Comparison of ENCODE assay signal across 14 cellular contexts in genomic region chr10:4372601-4373000, GRCh38.
A peak's percentile ranks its signal among the peaks of the same experiment; 100 is the strongest.
DNase-seq lines count a peak whose midpoint lies in the region; ATAC-seq and TF ChIP-seq lines count a peak whose summit lies in the region.
"Had no signal": no experiment of that assay in that cellular context is flagged by ENCODE, and none has a peak within 500 bp of the region (broad histone marks: within the 10 kb centered on the region; RNA-seq: fewer than 3 reads in every experiment).

No MANE protein-coding gene starts in this region.

- no peaks in the 10 kb centered on the region for H3K9me2 ChIP-seq in Karpas-422 (replicated peaks; ENCODE audit: insufficient read depth, low read length)

- 98% methylated on average over 6 of the region's 6 CpGs for WGBS in mammary epithelial cell (ENCODE audit: low coverage, missing lambda C conversion rate)
- 53 to 66% methylated on average over 6 of the region's 6 CpGs for WGBS in upper lobe of left lung, 2 donors

- no peaks in the 10 kb centered on the region for H3K79me2 ChIP-seq in mammary epithelial cell (ENCODE audit: insufficient read depth, low read length)
- H3K79me2 ChIP-seq in Karpas-422 (ENCODE audit: low read length) = no peaks in the 10 kb centered on the region

- TF ChIP-seq POLR2A in breast epithelium (IDR thresholded peaks at IDR 0.05) (no peak), upper lobe of left lung (IDR thresholded peaks at IDR 0.05) (no peak)

- H4K20me1 ChIP-seq in mammary epithelial cell (ENCODE audit: insufficient read depth, low read length) (no peaks in the 10 kb centered on the region), Karpas-422 (ENCODE audit: insufficient read depth, low read depth, low read length) (no peaks in the 10 kb centered on the region)

- in situ Hi-C loops in mammary epithelial cell (cut with MboI; ENCODE audit: low sequenced_read_pairs in 2 of 2) = loop anchor here in 1 of 2 donors (25.0 kb wide), 1 partner anchor 390 kb away; no protein-coding TSS in a partner anchor

- H3K9ac ChIP-seq in mammary epithelial cell (ENCODE audit: insufficient read depth, low read length) (no peak overlapping the region), Karpas-422 (ENCODE audit: low read length) (no peak overlapping the region)

- no peak overlapping the region for H2AFZ ChIP-seq in mammary epithelial cell (ENCODE audit: low read depth, low read length)
- H2AFZ ChIP-seq in Karpas-422 (ENCODE audit: low read length) = no peak overlapping the region

- peaks cover 36% of the 10 kb centered on the region for H3K27me3 Mint-ChIP-seq in central memory CD8-positive, alpha-beta T cell

- H3K36me3 Mint-ChIP-seq in central memory CD8-positive, alpha-beta T cell (ENCODE audit: insufficient read depth) = peaks cover 1% of the 10 kb centered on the region
- H3K36me3 Mint-ChIP-seq: natural killer cell treated with Interleukin-12 subunit alpha and Interleukin-12 subunit beta and Interleukin-15 and Interleukin-18, amount 100 ng/mL, for 72 hours had no signal

- no peak overlapping the region for H3K27ac Mint-ChIP-seq in central memory CD8-positive, alpha-beta T cell (ENCODE audit: low read depth)
- H3K27ac Mint-ChIP-seq: natural killer cell treated with Interleukin-12 subunit alpha and Interleukin-12 subunit beta and Interleukin-15 and Interleukin-18, amount 100 ng/mL, for 72 hours had no signal

- no peak for TF ChIP-seq CTCF in breast epithelium (IDR thresholded peaks at IDR 0.05)
- TF ChIP-seq CTCF in mammary epithelial cell (conservative IDR thresholded peaks at IDR 0.05 in 1 of 2, IDR thresholded peaks at IDR 0.05 in 1 of 2; ENCODE audit: extremely low read depth in 1 of 2, insufficient read depth in 1 of 2, low read depth in 1 of 2, low read length in 2 of 2) = no peak
- TF ChIP-seq CTCF in upper lobe of left lung (IDR thresholded peaks at IDR 0.05) = no peak

- DNase-seq in breast epithelium (ENCODE audit: low spot score in 2 of 2) (no peak), mammary epithelial cell (no peak), left kidney (ENCODE audit: low read depth, low spot score) (peak; percentile 72), upper lobe of left lung (no peak), Karpas-422 (no peak)
- no peak for DNase-seq in central memory CD8-positive, alpha-beta T cell (ENCODE audit: low spot score in 2 of 2)
- DNase-seq: activated CD4-positive, CD25-positive, alpha-beta regulatory T cell treated with anti-CD3 and anti-CD28 coated beads, Interleukin-2, amount 50 U/mL, for 72 hours; GOT3; NCI-H1105 treated with DMSO at 0.1 percent for 48 hours; OCI-M1; stomach had no signal

- H3K9me3 Mint-ChIP-seq in central memory CD8-positive, alpha-beta T cell = no peaks in the 10 kb centered on the region
- H3K9me3 Mint-ChIP-seq: natural killer cell treated with Interleukin-12 subunit alpha and Interleukin-12 subunit beta and Interleukin-15 and Interleukin-18, amount 100 ng/mL, for 72 hours had no signal

- dilution Hi-C loops in mammary epithelial cell (cut with HindIII; ENCODE audit: low sequenced_read_pairs) = loop anchor here (5.0 kb wide), 1 partner anchor 35 kb away; no protein-coding TSS in a partner anchor

- no peaks in the 10 kb centered on the region for H3K27me3 ChIP-seq in breast epithelium
- H3K27me3 ChIP-seq in mammary epithelial cell (ENCODE audit: insufficient read depth, low read length) = no peaks in the 10 kb centered on the region
- no peaks in the 10 kb centered on the region for H3K27me3 ChIP-seq in upper lobe of left lung
- H3K27me3 ChIP-seq in Karpas-422 (ENCODE audit: low read length) = no peaks in the 10 kb centered on the region
- H3K27me3 ChIP-seq: stomach had no signal

- no TSS peak for BruUV-seq in mammary epithelial cell (replicated peaks; lab: Mats Ljungman, UMichigan)

- H3K4me1 ChIP-seq in breast epithelium (no peaks in the 10 kb centered on the region), mammary epithelial cell (ENCODE audit: insufficient read depth, low read length) (no peaks in the 10 kb centered on the region), upper lobe of left lung (peaks cover 0 to 2% (median 0%) of the 10 kb centered on the region in 4 donors), Karpas-422 (ENCODE audit: low read length) (no peaks in the 10 kb centered on the region)
- H3K4me1 ChIP-seq: stomach had no signal

- CTCF ChIA-PET in mammary epithelial cell (lab: Charles Lee; ENCODE audit: low non-redundant PET) = no interaction called here

- no peak overlapping the region for H3K4me2 ChIP-seq in mammary epithelial cell (ENCODE audit: insufficient read depth, low read depth, low read length)
- no peak overlapping the region for H3K4me2 ChIP-seq in Karpas-422 (ENCODE audit: low read depth, low read length, poor library complexity, severe bottlenecking)

- H3K4me1 Mint-ChIP-seq in central memory CD8-positive, alpha-beta T cell = no peaks in the 10 kb centered on the region

- H3K4me3 ChIP-seq in breast epithelium = no peak overlapping the region
- H3K4me3 ChIP-seq in mammary epithelial cell (replicated peaks in 1 of 3; ENCODE audit: insufficient read depth in 1 of 3, low read depth in 2 of 3, low read length in 3 of 3) = no peak overlapping the region
- H3K4me3 ChIP-seq in upper lobe of left lung = no peak overlapping the region
- H3K4me3 ChIP-seq in Karpas-422 (ENCODE audit: low read length) = no peak overlapping the region
- H3K4me3 ChIP-seq: stomach had no signal

- H3K27ac ChIP-seq in breast epithelium (peak overlapping the region; percentile 8 to 48), mammary epithelial cell (ENCODE audit: insufficient read depth, low read depth, low read length) (no peak overlapping the region), upper lobe of left lung (no peak overlapping the region), Karpas-422 (ENCODE audit: low read length) (no peak overlapping the region)

- intact Hi-C loops in breast epithelium (cut with DNase I; ENCODE audit: low total_unique reads) (no loop called here), mammary epithelial cell (cut with micrococcal nuclease) (no loop called here)

- H3K36me3 ChIP-seq in breast epithelium (no peaks in the 10 kb centered on the region), mammary epithelial cell (ENCODE audit: insufficient read depth, low read length) (no peaks in the 10 kb centered on the region), upper lobe of left lung (no peaks in the 10 kb centered on the region), Karpas-422 (ENCODE audit: insufficient read depth, low read length) (no peaks in the 10 kb centered on the region)
- H3K36me3 ChIP-seq: stomach had no signal

- peak; percentile 54 for ATAC-seq in central memory CD8-positive, alpha-beta T cell (replicated peaks; ENCODE audit: extremely low read depth, poor library complexity, severe bottlenecking)
- ATAC-seq in upper lobe of left lung (ENCODE audit: low FRiP score in 2 of 2) (peak; percentile 69 to 94), GM21529 (IDR thresholded peaks at IDR 0.05; ENCODE audit: unreplicated experiment) (no peak), HG03159 (IDR thresholded peaks at IDR 0.05; ENCODE audit: unreplicated experiment) (no peak)
- ATAC-seq: natural killer cell treated with Interleukin-12 subunit alpha and Interleukin-12 subunit beta and Interleukin-15 and Interleukin-18, amount 100 ng/mL, for 72 hours had no signal

- H3K9me3 ChIP-seq in breast epithelium = no peaks in the 10 kb centered on the region
- H3K9me3 ChIP-seq in mammary epithelial cell (replicated peaks; ENCODE audit: insufficient read depth, low read length) = no peaks in the 10 kb centered on the region
- H3K9me3 ChIP-seq in upper lobe of left lung = no peaks in the 10 kb centered on the region
- no peaks in the 10 kb centered on the region for H3K9me3 ChIP-seq in Karpas-422 (ENCODE audit: low read length)
- H3K9me3 ChIP-seq: stomach had no signal

- no peak overlapping the region for H3K4me3 Mint-ChIP-seq in central memory CD8-positive, alpha-beta T cell
- H3K4me3 Mint-ChIP-seq: natural killer cell treated with Interleukin-12 subunit alpha and Interleukin-12 subunit beta and Interleukin-15 and Interleukin-18, amount 100 ng/mL, for 72 hours had no signal

- peak in 2 of 4 donors; percentile 26 to 64 for TF ChIP-seq EP300 in upper lobe of left lung (IDR thresholded peaks at IDR 0.05)

Comparison
In these comparisons a context has a peak if more than half of its experiments do, and no peak if none do; other contexts are left out.
1. H3K27ac ChIP-seq: peak in breast epithelium (2 of 2); none in mammary epithelial cell (single experiment), upper lobe of left lung (0 of 4) and Karpas-422 (single experiment).
2. ATAC-seq: peak in central memory CD8-positive, alpha-beta T cell (single experiment) and upper lobe of left lung (2 of 2); none in GM21529 (single experiment) and HG03159 (single experiment).